12 cellular contexts compared by ENCODE assay signal in genomic region chr11:116786360-116786759, GRCh38. TPM values are rescaled to one million over a fixed set of nuclear protein-coding genes. Genes with fewer than 3 reads are reported as not detected.
A peak's percentile ranks its signal among the peaks of the same experiment; 100 is the strongest.
DNase-seq lines count a peak whose midpoint lies in the region; ATAC-seq and TF ChIP-seq lines count a peak whose summit lies in the region.
"Had no signal": no experiment of that assay in that cellular context is flagged by ENCODE, and none has a peak within 500 bp of the region (broad histone marks: within the 10 kb centered on the region; RNA-seq: fewer than 3 reads in every experiment).

No MANE protein-coding gene starts in this region.

- DNase-seq in activated naive CD4-positive, alpha-beta T cell treated with anti-CD3 and anti-CD28 coated beads, Interleukin-2, amount 50 U/mL, for 72 hours (ENCODE audit: low spot score in 2 of 2) = no peak
- DNase-seq in Panc1 (ENCODE audit: low read depth, low spot score) (no peak), fibroblast of the aortic adventitia (ENCODE audit: low read depth) (no peak), thoracic aorta (ENCODE audit: low spot score) (no peak), dedifferentiated amniotic fluid mesenchymal stem cell (ENCODE audit: extremely low spot score) (no peak), D341Med (ENCODE audit: low spot score) (no peak)
- no peak for DNase-seq in stimulated activated CD4-positive, alpha-beta T cell treated with anti-CD3 and anti-CD28 coated beads, Interleukin-1b, Interleukin-23, amount 100 ng/mL, for 48 hours
- DNase-seq: left cardiac atrium, NCI-H69, retina had no signal

- H3K27me3 ChIP-seq in Panc1 (ENCODE audit: control insufficient read depth, insufficient read depth, low read length) = no peaks in the 10 kb centered on the region
- no peaks in the 10 kb centered on the region for H3K27me3 ChIP-seq in thoracic aorta (replicated peaks; ENCODE audit: insufficient read depth)

- peak overlapping the region; percentile 91 for H3K27ac Mint-ChIP-seq in activated naive CD4-positive, alpha-beta T cell treated with anti-CD3 and anti-CD28 coated beads, Interleukin-2, amount 50 U/mL, for 24 hours
- H3K27ac Mint-ChIP-seq in activated naive CD4-positive, alpha-beta T cell treated with anti-CD3 and anti-CD28 coated beads, Interleukin-2, amount 50 U/mL, for 72 hours = peak overlapping the region in 1 of 2 donors; percentile 95

- H3K4me1 Mint-ChIP-seq in activated naive CD4-positive, alpha-beta T cell treated with anti-CD3 and anti-CD28 coated beads, Interleukin-2, amount 50 U/mL, for 24 hours = peaks cover 66% of the 10 kb centered on the region

- no peaks in the 10 kb centered on the region for H3K27me3 Mint-ChIP-seq in activated naive CD4-positive, alpha-beta T cell treated with anti-CD3 and anti-CD28 coated beads, Interleukin-2, amount 50 U/mL, for 24 hours

- H3K27ac ChIP-seq in Panc1 (ENCODE audit: low read length) (no peak overlapping the region; the same call in 1 of the 2 replicates), thoracic aorta (no peak overlapping the region)

- H3K36me3 ChIP-seq in Panc1 (ENCODE audit: control insufficient read depth, insufficient read depth, low read length) (peaks cover 56% of the 10 kb centered on the region), thoracic aorta (peaks cover 43% of the 10 kb centered on the region)

- H3K4me3 ChIP-seq in Panc1 (ENCODE audit: low read depth in 2 of 2, low read length in 2 of 2) (peak overlapping the region; percentile 86 to 97; a peak in 2 of 4 replicates), fibroblast of the aortic adventitia (ENCODE audit: low read depth, low read length) (peak overlapping the region; percentile 15), thoracic aorta (peak overlapping the region; percentile 99)

- no TSS peak for BruUV-seq in Panc1 (replicated peaks; lab: Mats Ljungman, UMichigan)

- no peak for ATAC-seq in activated naive CD4-positive, alpha-beta T cell treated with anti-CD3 and anti-CD28 coated beads, Interleukin-2, amount 50 U/mL, for 72 hours
- ATAC-seq in Panc1 (no peak), thoracic aorta (ENCODE audit: insufficient number of reproducible peaks, low FRiP score, low read depth) (no peak)
- ATAC-seq: left cardiac atrium had no signal

- POLR2A ChIA-PET in Panc1 (lab: Charles Lee) = interaction anchor here (1.1 kb wide), 1 partner anchor 14 kb away, joined by 3 read pairs; the partner anchor contains the start of gene BUD13

- H3K9me3 ChIP-seq in Panc1 (ENCODE audit: control insufficient read depth, insufficient read depth, low read depth, low read length) (no peaks in the 10 kb centered on the region), thoracic aorta (no peaks in the 10 kb centered on the region)

- TF ChIP-seq CTCF in Panc1 (IDR thresholded peaks at IDR 0.05) (no peak), fibroblast of the aortic adventitia (IDR thresholded peaks at IDR 0.05; ENCODE audit: insufficient read depth, low read length) (no peak), thoracic aorta (IDR thresholded peaks at IDR 0.05) (no peak)

- CTCF ChIA-PET in Panc1 (lab: Charles Lee) = interaction anchor here (0.6 to 1.0 kb wide), 2 partner anchors 49 to 357 kb away, joined by 3 to 4 read pairs; no protein-coding TSS in a partner anchor

- H3K36me3 Mint-ChIP-seq in activated naive CD4-positive, alpha-beta T cell treated with anti-CD3 and anti-CD28 coated beads, Interleukin-2, amount 50 U/mL, for 24 hours = peaks cover 30% of the 10 kb centered on the region
- peaks cover 43 to 50% of the 10 kb centered on the region in 2 donors for H3K36me3 Mint-ChIP-seq in activated naive CD4-positive, alpha-beta T cell treated with anti-CD3 and anti-CD28 coated beads, Interleukin-2, amount 50 U/mL, for 72 hours

- peak overlapping the region; percentile 99 for H3K4me3 Mint-ChIP-seq in activated naive CD4-positive, alpha-beta T cell treated with anti-CD3 and anti-CD28 coated beads, Interleukin-2, amount 50 U/mL, for 24 hours

- intact Hi-C loops in Panc1 (cut with micrococcal nuclease; ENCODE audit: unreplicated experiment) = no loop called here

- H3K4me1 ChIP-seq in Panc1 (ENCODE audit: control insufficient read depth, insufficient read depth, low read length) (peaks cover 15% of the 10 kb centered on the region), thoracic aorta (ENCODE audit: control insufficient read depth in 1 of 2, low read depth in 2 of 2) (peaks cover 12 to 23% of the 10 kb centered on the region in 2 donors)

- in situ Hi-C loops in Panc1 (cut with HindIII; ENCODE audit: low pct_unique_long_range_greater_than_20kb, low sequenced_read_pairs) = loop anchor here (10.0 kb wide), 1 partner anchor 218 kb away; no protein-coding TSS in a partner anchor

- H3K9me3 Mint-ChIP-seq in activated naive CD4-positive, alpha-beta T cell treated with anti-CD3 and anti-CD28 coated beads, Interleukin-2, amount 50 U/mL, for 24 hours = no peaks in the 10 kb centered on the region
- no peaks in the 10 kb centered on the region for H3K9me3 Mint-ChIP-seq in activated naive CD4-positive, alpha-beta T cell treated with anti-CD3 and anti-CD28 coated beads, Interleukin-2, amount 50 U/mL, for 72 hours

RNA-seq across cellular contexts. Expression of gene ZPR1, which starts 1.5 kb away (rescaled TPM):
- total RNA-seq in activated naive CD4-positive, alpha-beta T cell treated with anti-CD3 and anti-CD28 coated beads, Interleukin-2, amount 50 U/mL, for 72 hours = 10 to 100 TPM; 65.0 to 78.4 TPM
- total RNA-seq in Panc1 (2021; ENCODE audit: unreplicated experiment) (139 TPM), fibroblast of the aortic adventitia (ENCODE audit: low replicate concordance) (25.5 and 37.1 TPM in 2 replicates), thoracic aorta (10 to 100 TPM; 30.7 to 36.2 TPM)
- 130 TPM for polyA plus RNA-seq in Panc1 (2012; ENCODE audit: insufficient read length)

RNA-seq across cellular contexts. Expression of gene APOA5, which starts 5.3 kb away (rescaled TPM):
- total RNA-seq in activated naive CD4-positive, alpha-beta T cell treated with anti-CD3 and anti-CD28 coated beads, Interleukin-2, amount 50 U/mL, for 72 hours = not detected
- total RNA-seq in Panc1 (2021; ENCODE audit: unreplicated experiment) (0.39 TPM), fibroblast of the aortic adventitia (ENCODE audit: low replicate concordance) (not detected in 2 replicates), thoracic aorta (not detected)
- polyA plus RNA-seq in Panc1 (2012; ENCODE audit: insufficient read length) = not detected
- total RNA-seq: cerebellum, left cardiac atrium had no signal

RNA-seq across cellular contexts. Expression of gene BUD13, which starts 13.6 kb away (rescaled TPM):
- total RNA-seq in activated naive CD4-positive, alpha-beta T cell treated with anti-CD3 and anti-CD28 coated beads, Interleukin-2, amount 50 U/mL, for 72 hours = 10 to 100 TPM; 29.3 to 42.9 TPM
- total RNA-seq in Panc1 (2021; ENCODE audit: unreplicated experiment) (30.0 TPM), fibroblast of the aortic adventitia (ENCODE audit: low replicate concordance) (14.6 and 21.8 TPM in 2 replicates), thoracic aorta (10 to 100 TPM in 1 of 2 donors, 1 to 10 TPM in 1; 5.8 to 12.5 TPM)
- 20.6 TPM for polyA plus RNA-seq in Panc1 (2012; ENCODE audit: insufficient read length)

RNA-seq across cellular contexts. Expression of gene APOA4, which starts 36.7 kb away (rescaled TPM):
- not detected for total RNA-seq in activated naive CD4-positive, alpha-beta T cell treated with anti-CD3 and anti-CD28 coated beads, Interleukin-2, amount 50 U/mL, for 72 hours
- total RNA-seq in Panc1 (2021; ENCODE audit: unreplicated experiment) = not detected
- not detected for polyA plus RNA-seq in Panc1 (2012; ENCODE audit: insufficient read length)
- not detected in 2 replicates for total RNA-seq in fibroblast of the aortic adventitia (ENCODE audit: low replicate concordance)
- total RNA-seq in thoracic aorta = under 1 TPM in 1 of 2 donors, not detected in 1; 0.99 TPM
- total RNA-seq: left cardiac atrium had no signal

RNA-seq across cellular contexts. Expression of gene APOC3, which starts 43.3 kb away (rescaled TPM):
- total RNA-seq in activated naive CD4-positive, alpha-beta T cell treated with anti-CD3 and anti-CD28 coated beads, Interleukin-2, amount 50 U/mL, for 72 hours = not detected
- 1.2 TPM for total RNA-seq in Panc1 (2021; ENCODE audit: unreplicated experiment)
- not detected for polyA plus RNA-seq in Panc1 (2012; ENCODE audit: insufficient read length)
- not detected in 2 replicates for total RNA-seq in fibroblast of the aortic adventitia (ENCODE audit: low replicate concordance)
- not detected for total RNA-seq in thoracic aorta
- total RNA-seq: cerebellum, left cardiac atrium had no signal

Comparison
In these comparisons a context has a peak if more than half of its experiments do, and no peak if none do; other contexts are left out.
1. H3K4me3 ChIP-seq: peak in every context shown above with its lines; median percentile 99 in thoracic aorta; 92 in Panc1; 15 in fibroblast of the aortic adventitia.